Comparison of ENCODE assay signal across 10 cellular contexts in the genomic region with DNA sequence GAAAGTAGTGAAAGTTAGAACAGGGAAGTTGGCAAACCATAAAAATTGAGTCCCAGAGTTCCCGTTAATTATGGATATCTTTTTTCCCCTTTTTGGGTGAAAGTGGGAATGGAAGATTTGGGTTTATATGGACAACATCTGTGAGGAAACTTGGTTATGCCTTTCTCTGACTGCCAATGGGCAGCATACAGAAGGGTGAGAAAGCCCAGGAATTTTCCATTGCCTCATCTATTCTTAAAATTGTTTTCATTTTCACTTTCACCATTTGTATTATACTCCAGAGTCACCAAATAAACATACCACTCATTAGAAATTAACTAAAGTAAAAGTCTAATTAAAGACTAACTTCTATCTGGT. TPM values are rescaled to one million over a fixed set of nuclear protein-coding genes. Genes with fewer than 3 reads are reported as not detected.
DNase-seq lines count a peak whose midpoint lies in the region; TF ChIP-seq lines count a peak whose summit lies in the region.
"Had no signal": no experiment of that assay in that cellular context is flagged by ENCODE, and none has a peak within 500 bp of the region (broad histone marks: within the 10 kb centered on the region; RNA-seq: fewer than 3 reads in every experiment).

No MANE protein-coding gene starts in this region.

- H3K27ac ChIP-seq in RWPE1 (no peak overlapping the region), esophagus muscularis mucosa (replicated peaks in 1 of 4) (no peak overlapping the region)

- intact Hi-C loops in esophagus muscularis mucosa (cut with DNase I) = no loop called here

- H3K27me3 ChIP-seq in mucosa of stomach (ENCODE audit: control insufficient read depth, insufficient read depth, low read length) (no peaks in the 10 kb centered on the region), esophagus muscularis mucosa (no peaks in the 10 kb centered on the region)

- CTCF ChIA-PET in RWPE1 (lab: Yijun Ruan, JAX) = interaction anchor here (0.6 kb wide), 5 partner anchors 40 to 1164 kb away, joined by 4 to 5 read pairs (median 5); no protein-coding TSS in a partner anchor

- POLR2A ChIA-PET in RWPE1 (lab: Yijun Ruan, JAX; ENCODE audit: low non-redundant PET) = no interaction called here

- peak overlapping the region; percentile 52 for H3K9ac ChIP-seq in mucosa of stomach (ENCODE audit: low read length)

- H3K9me3 ChIP-seq in mucosa of stomach (ENCODE audit: control insufficient read depth, low read length) = no peaks in the 10 kb centered on the region
- no peaks in the 10 kb centered on the region for H3K9me3 ChIP-seq in esophagus muscularis mucosa

- no peaks in the 10 kb centered on the region for H3K36me3 ChIP-seq in mucosa of stomach (ENCODE audit: control insufficient read depth, insufficient read depth, low read length)
- H3K36me3 ChIP-seq in esophagus muscularis mucosa = no peaks in the 10 kb centered on the region

- TF ChIP-seq CTCF in NB4 (IDR thresholded peaks at IDR 0.05; ENCODE audit: low read depth, low read length) (no peak), RWPE1 (conservative IDR thresholded peaks at IDR 0.05; ENCODE audit: low read depth) (no peak), esophagus muscularis mucosa (IDR thresholded peaks at IDR 0.05) (no peak)

- TF ChIP-seq POLR2A in NB4 (IDR thresholded peaks at IDR 0.05; ENCODE audit: extremely low read depth, insufficient read length) (no peak), esophagus muscularis mucosa (IDR thresholded peaks at IDR 0.05; ENCODE audit: low read depth) (no peak)

- H3K4me1 ChIP-seq in mucosa of stomach (ENCODE audit: control insufficient read depth, insufficient read depth, low read length) = peaks cover 7% of the 10 kb centered on the region
- H3K4me1 ChIP-seq in esophagus muscularis mucosa = no peaks in the 10 kb centered on the region

- WGBS in esophagus muscularis mucosa = 69% methylated on average over 1 of the region's 1 CpG

- no peak for TF ChIP-seq EP300 in esophagus muscularis mucosa (IDR thresholded peaks at IDR 0.05)

- DNase-seq in EH (ENCODE audit: low read depth) (peak; percentile 30), NB4 (ENCODE audit: low read depth) (peak; percentile 35), astrocyte of the hippocampus (ENCODE audit: low read depth, low spot score) (peak; percentile 13), RWPE1 (ENCODE audit: low spot score) (no peak), cerebellar nuclear complex (lab: John Stamatoyannopoulos, UW) (no peak), esophagus muscularis mucosa (ENCODE audit: extremely low spot score) (no peak), AG08396 (ENCODE audit: low spot score) (no peak)
- DNase-seq: effector CD4-positive, alpha-beta T cell; posterior cingulate gyrus had no signal

- H3K4me3 ChIP-seq in NB4 (ENCODE audit: low read depth, low read length) (peak overlapping the region; percentile 27), mucosa of stomach (ENCODE audit: low read length) (no peak overlapping the region), esophagus muscularis mucosa (no peak overlapping the region)

RNA-seq across cellular contexts. Expression of gene MYB, which starts 35.6 kb away (rescaled TPM):
- total RNA-seq in esophagus muscularis mucosa = under 1 TPM; 0.29 to 0.83 (median 0.50) TPM

Comparison
In these comparisons a context has a peak if more than half of its experiments do, and no peak if none do; other contexts are left out.
1. DNase-seq: peak in EH (single experiment), NB4 (single experiment) and astrocyte of the hippocampus (single experiment); none in RWPE1 (single experiment), cerebellar nuclear complex (0 of 2), esophagus muscularis mucosa (single experiment) and AG08396 (single experiment).